ENCODE assay signal across 19 cellular contexts in genomic region chr14:76939015-76939742, GRCh38.
"Had no signal": no experiment of that assay in that cellular context is flagged by ENCODE, and none has a peak within 500 bp of the region (broad histone marks: within the 10 kb centered on the region; RNA-seq: fewer than 3 reads in every experiment).

No MANE protein-coding gene starts in this region.

- H3K36me3 ChIP-seq: adrenal gland, colonic mucosa, pancreas, stomach, upper lobe of right lung had no signal

- H3K4me3 ChIP-seq: adrenal gland, colonic mucosa, pancreas, stomach, testis, upper lobe of right lung had no signal

- ATAC-seq: activated CD8-positive, alpha-beta T cell treated with anti-CD3 and anti-CD28 coated beads for 36 hours; activated T-cell treated with anti-CD3 and anti-CD28 coated beads, Interleukin-2, amount 50 U/mL, for 4 hours; pancreas; upper lobe of right lung had no signal

- H3K27me3 Mint-ChIP-seq: activated B cell treated with CpG ODN at 0.5 μM for 24 hours; activated CD8-positive, alpha-beta T cell treated with anti-CD3 and anti-CD28 coated beads for 36 hours; activated naive CD4-positive, alpha-beta T cell treated with anti-CD3 and anti-CD28 coated beads, Interleukin-2, amount 50 U/mL, for 24 hours had no signal

- DNase-seq: activated B cell treated with CpG ODN at 0.5 μM for 24 hours; activated CD4-positive, alpha-beta T cell treated with anti-CD3 and anti-CD28 coated beads for 48 hours; activated CD8-positive, alpha-beta T cell treated with anti-CD3 and anti-CD28 coated beads for 36 hours; activated effector memory CD4-positive, alpha-beta T cell treated with Interleukin-2 at 50 U/mL for 16 hours; activated T-cell treated with anti-CD3 and anti-CD28 coated beads, Interleukin-2, amount 50 U/mL, for 4 hours; central memory CD4-positive, alpha-beta T cell; colonic mucosa; effector CD4-positive, alpha-beta T cell; foreskin fibroblast; kidney glomerular epithelial cell; mesendoderm; pancreas; stimulated activated CD4-positive, alpha-beta T cell treated with anti-CD3 and anti-CD28 coated beads, Interleukin-1b, Interleukin-23, amount 100 ng/mL, for 48 hours; stomach; testis; upper lobe of right lung had no signal

- H3K9me3 Mint-ChIP-seq: activated B cell treated with CpG ODN at 0.5 μM for 24 hours; activated CD8-positive, alpha-beta T cell treated with anti-CD3 and anti-CD28 coated beads for 36 hours; activated naive CD4-positive, alpha-beta T cell treated with anti-CD3 and anti-CD28 coated beads, Interleukin-2, amount 50 U/mL, for 24 hours; activated T-cell treated with anti-CD3 and anti-CD28 coated beads, Interleukin-2, amount 50 U/mL, for 4 hours; neural crest cell had no signal

- H3K4me1 ChIP-seq: colonic mucosa, pancreas had no signal

- H3K27ac ChIP-seq: adrenal gland, colonic mucosa, pancreas, stomach, testis had no signal

- H3K36me3 Mint-ChIP-seq: activated naive CD4-positive, alpha-beta T cell treated with anti-CD3 and anti-CD28 coated beads, Interleukin-2, amount 50 U/mL, for 24 hours had no signal

- H3K27me3 ChIP-seq: adrenal gland, colonic mucosa, pancreas, stomach, testis, upper lobe of right lung had no signal

- H3K4me1 Mint-ChIP-seq: activated B cell treated with CpG ODN at 0.5 μM for 24 hours had no signal

- H3K4me3 Mint-ChIP-seq: activated B cell treated with CpG ODN at 0.5 μM for 24 hours; activated CD8-positive, alpha-beta T cell treated with anti-CD3 and anti-CD28 coated beads for 36 hours; activated naive CD4-positive, alpha-beta T cell treated with anti-CD3 and anti-CD28 coated beads, Interleukin-2, amount 50 U/mL, for 24 hours; activated T-cell treated with anti-CD3 and anti-CD28 coated beads, Interleukin-2, amount 50 U/mL, for 4 hours; neural crest cell had no signal

- H3K27ac Mint-ChIP-seq: activated B cell treated with CpG ODN at 0.5 μM for 24 hours; activated CD8-positive, alpha-beta T cell treated with anti-CD3 and anti-CD28 coated beads for 36 hours; activated naive CD4-positive, alpha-beta T cell treated with anti-CD3 and anti-CD28 coated beads, Interleukin-2, amount 50 U/mL, for 24 hours had no signal

- H3K9me3 ChIP-seq: adrenal gland, colonic mucosa, pancreas, stomach, testis, upper lobe of right lung had no signal
